30 cellular contexts compared by ENCODE assay signal in genomic region chr2:162382283-162382682, GRCh38. TPM values are rescaled to one million over a fixed set of nuclear protein-coding genes. Genes with fewer than 3 reads are reported as not detected.
A peak's percentile ranks its signal among the peaks of the same experiment; 100 is the strongest.
DNase-seq lines count a peak whose midpoint lies in the region; ATAC-seq, FAIRE-seq and TF ChIP-seq lines count a peak whose summit lies in the region.
"Had no signal": no experiment of that assay in that cellular context is flagged by ENCODE, and none has a peak within 500 bp of the region (broad histone marks: within the 10 kb centered on the region; RNA-seq: fewer than 3 reads in every experiment).

No MANE protein-coding gene starts in this region.

- H3K79me2 ChIP-seq in endothelial cell of umbilical vein (ENCODE audit: control insufficient read depth, insufficient read depth, low read length) = no peaks in the 10 kb centered on the region

- no peaks in the 10 kb centered on the region for H3K4me1 ChIP-seq in endothelial cell of umbilical vein (ENCODE audit: control insufficient read depth, extremely low read depth, insufficient read depth, low read length)
- H3K4me1 ChIP-seq: colonic mucosa, esophagus squamous epithelium, psoas muscle, spleen had no signal

- no TSS peak for BruUV-seq in endothelial cell of umbilical vein (replicated peaks; lab: Mats Ljungman, UMichigan)

- no peaks in the 10 kb centered on the region for H3K9me1 ChIP-seq in endothelial cell of umbilical vein (replicated peaks; ENCODE audit: control insufficient read depth, extremely low read depth, insufficient read depth, low read length)

- H3K27ac ChIP-seq in endothelial cell of umbilical vein (ENCODE audit: insufficient read depth, low read depth, low read length) = no peak overlapping the region
- H3K27ac ChIP-seq: colonic mucosa, esophagus squamous epithelium, psoas muscle, spleen had no signal

- no peak for FAIRE-seq in endothelial cell of umbilical vein (lab: Jason Lieb, UNC)
- FAIRE-seq: A204.1, urothelium cell line had no signal

- H3K27me3 ChIP-seq in endothelial cell of umbilical vein (ENCODE audit: control insufficient read depth in 2 of 2, insufficient read depth in 2 of 2, low read length in 2 of 2) (no peaks in the 10 kb centered on the region), MG63 (no peaks in the 10 kb centered on the region)
- H3K27me3 ChIP-seq: colonic mucosa, esophagus squamous epithelium, spleen had no signal

- H3K36me3 ChIP-seq in endothelial cell of umbilical vein (ENCODE audit: control insufficient read depth in 2 of 2, extremely low read depth in 1 of 2, insufficient read depth in 2 of 2, low read length in 2 of 2) (no peaks in the 10 kb centered on the region), MG63 (no peaks in the 10 kb centered on the region)
- H3K36me3 ChIP-seq: colonic mucosa, esophagus squamous epithelium, spleen had no signal

- DNase-seq in NCI-H1436 (lab: John Stamatoyannopoulos, UW) = peak; percentile 6
- DNase-seq in NCI-H1436 treated with DMSO at 0.1 percent for 48 hours (lab: John Stamatoyannopoulos, UW) = no peak
- peak; percentile 40 for DNase-seq in NCI-H69 (lab: John Stamatoyannopoulos, UW)
- DNase-seq in endothelial cell of umbilical vein (ENCODE audit: low read depth, low spot score) = peak; percentile 67
- peak; percentile 6 for DNase-seq in myocyte (ENCODE audit: low read depth)
- DNase-seq in HPDE6-E6E7 (ENCODE audit: extremely low spot score) = no peak
- DNase-seq in MG63 = no peak
- DNase-seq: activated B cell treated with CpG ODN at 0.5 μM for 24 hours; activated CD4-positive, alpha-beta memory T cell treated with anti-CD3 and anti-CD28 coated beads for 36 hours; activated CD8-positive, alpha-beta memory T cell treated with anti-CD3 and anti-CD28 coated beads, Interleukin-2, amount 50 U/mL, for 48 hours; activated effector memory CD4-positive, alpha-beta T cell treated with anti-CD3 and anti-CD28 coated beads, Interleukin-2, amount 50 U/mL, for 16 hours; AML-193; CD4-positive, alpha-beta memory T cell; colonic mucosa; effector memory CD4-positive, alpha-beta T cell; esophagus squamous epithelium; KBM-7; mammary epithelial cell; NCI-H146; NCI-H2171; NCI-H526 treated with DMSO at 0.1 percent for 48 hours; psoas muscle; SIG-M5; spleen; stimulated activated CD4-positive, alpha-beta T cell treated with anti-CD3 and anti-CD28 coated beads, Interleukin-2, amount 100 ng/mL, for 48 hours had no signal

- no peaks in the 10 kb centered on the region for H4K20me1 ChIP-seq in endothelial cell of umbilical vein (replicated peaks; ENCODE audit: control insufficient read depth, extremely low read depth, insufficient read depth, low read length)

- POLR2A ChIA-PET in endothelial cell of umbilical vein (lab: Charles Lee) = no interaction called here

- H3K4me3 ChIP-seq in endothelial cell of umbilical vein (replicated peaks in 1 of 3; ENCODE audit: insufficient read depth in 1 of 3, low read depth in 1 of 3, low read length in 3 of 3) = no peak overlapping the region
- no peak overlapping the region for H3K4me3 ChIP-seq in MG63
- H3K4me3 ChIP-seq: colonic mucosa, esophagus squamous epithelium, GM23338, psoas muscle, spleen had no signal

- TF ChIP-seq POLR2A in endothelial cell of umbilical vein (IDR thresholded peaks at IDR 0.05; ENCODE audit: low read depth, low read length) = no peak

- ATAC-seq in HG03460 (IDR thresholded peaks at IDR 0.05; ENCODE audit: unreplicated experiment) = no peak
- ATAC-seq: GM23338; psoas muscle; stimulated activated effector memory CD8-positive, alpha-beta T cell treated with anti-CD3 and anti-CD28 coated beads, Interleukin-12 subunit alpha, Interleukin-12 subunit beta, amount 100 ng/mL, for 72 hours had no signal

- dilution Hi-C loops in endothelial cell of umbilical vein (cut with MboI; ENCODE audit: extremely low pct_ligation_motif_present, low sequenced_read_pairs) = no loop called here

- no peak overlapping the region for H3K9ac ChIP-seq in endothelial cell of umbilical vein (replicated peaks; ENCODE audit: extremely low read depth, insufficient read depth, low read length)

- no peaks in the 10 kb centered on the region for H3K9me3 ChIP-seq in endothelial cell of umbilical vein (replicated peaks; ENCODE audit: control insufficient read depth, insufficient read depth, low read length)
- H3K9me3 ChIP-seq in MG63 = no peaks in the 10 kb centered on the region
- H3K9me3 ChIP-seq: colonic mucosa, esophagus squamous epithelium, psoas muscle, spleen had no signal

- H3K4me2 ChIP-seq in endothelial cell of umbilical vein (ENCODE audit: insufficient read depth, low read length) = no peak overlapping the region
- H3K4me2 ChIP-seq: GM23338 had no signal

- intact Hi-C loops in endothelial cell of umbilical vein (cut with micrococcal nuclease) = no loop called here

- no peak for TF ChIP-seq CTCF in endothelial cell of umbilical vein (IDR thresholded peaks at IDR 0.05; ENCODE audit: extremely low read depth in 1 of 2, insufficient read depth in 1 of 2, low read depth in 1 of 2, low read length in 2 of 2)

- no peak overlapping the region for H2AFZ ChIP-seq in endothelial cell of umbilical vein (ENCODE audit: low read depth, low read length)
- H2AFZ ChIP-seq: GM23338 had no signal

- CTCF ChIA-PET in endothelial cell of umbilical vein (lab: Charles Lee) = no interaction called here

TF ChIP-seq in endothelial cell of umbilical vein, 7 proteins besides CTCF, POLR2A, EP300 and RAD21:
- TF ChIP-seq GATA2 (IDR thresholded peaks at IDR 0.05; ENCODE audit: insufficient read depth, insufficient read length, low read depth, low read length) (no peak), FOS (IDR thresholded peaks at IDR 0.05; ENCODE audit: borderline replicate concordance, insufficient read depth, low read length) (no peak), POLR2AphosphoS5 (IDR thresholded peaks at IDR 0.05; ENCODE audit: insufficient read depth, low read depth, low read length) (no peak), JUN (IDR thresholded peaks at IDR 0.05; ENCODE audit: borderline replicate concordance, insufficient read depth, insufficient read length, low read depth) (no peak), MYC (IDR thresholded peaks at IDR 0.05; ENCODE audit: low read depth, low read length) (no peak)

RNA-seq across cellular contexts. Expression of gene GCA, which starts 38.4 kb away (rescaled TPM):
- total RNA-seq in endothelial cell of umbilical vein (6.2 and 10.7 TPM in 2 replicates), myocyte (1.3 and 2.0 TPM in 2 replicates)
- 9.7 and 11.2 TPM in 2 replicates for polyA plus RNA-seq in endothelial cell of umbilical vein
- polyA plus RNA-seq in endothelial cell of umbilical vein (2011; cell fraction: cytosol; rRNA removed) = 8.9 and 9.0 TPM in 2 replicates
- polyA plus RNA-seq in endothelial cell of umbilical vein (2011; cell fraction: nucleus; rRNA removed) = 14.9 TPM in 2 replicates
- 4.8 and 5.3 TPM in 2 replicates for polyA plus RNA-seq in endothelial cell of umbilical vein (2012)
- polyA minus RNA-seq in endothelial cell of umbilical vein = 13.2 and 26.2 TPM in 2 replicates
- polyA minus RNA-seq in endothelial cell of umbilical vein (2011; cell fraction: cytosol; rRNA and poly(A)+ RNA removed) = not detected
- polyA minus RNA-seq in endothelial cell of umbilical vein (2011; cell fraction: nucleus; rRNA and poly(A)+ RNA removed) = 5.5 and 7.0 TPM in 2 replicates
- polyA plus RNA-seq in myocyte (2012) = 0.62 TPM
- total RNA-seq in MG63 (2014; rRNA removed; shearing (Covaris generic); ENCODE audit: low replicate concordance) = 3.3 and 9.9 TPM in 2 replicates

Comparison
In these comparisons a context has a peak if more than half of its experiments do, and no peak if none do; other contexts are left out.
1. DNase-seq: peak in NCI-H1436 (single experiment), NCI-H69 (single experiment), endothelial cell of umbilical vein (single experiment) and myocyte (single experiment); none in NCI-H1436 treated with DMSO at 0.1 percent for 48 hours (single experiment), HPDE6-E6E7 (single experiment) and MG63 (single experiment).